In genomic region chr17:59620064-59620359, GRCh38 we compare ENCODE assay signal across 1 cellular context.
TF ChIP-seq lines count a peak whose summit lies in the region.

No MANE protein-coding gene starts in this region.

TF ChIP-seq in GM12878, 131 proteins besides CTCF, POLR2A, EP300 and RAD21:
- TF ChIP-seq HSF1 (IDR thresholded peaks at IDR 0.05; ENCODE audit: low read depth, low read length) (no peak), IKZF2 (IDR thresholded peaks at IDR 0.05) (no peak), HDGF (IDR thresholded peaks at IDR 0.05) (0 out of 2 replicates have a peak, but pooled peaks have one; percentile 24), NKRF (conservative IDR thresholded peaks at IDR 0.05) (no peak), POU2F2 (IDR thresholded peaks at IDR 0.05; ENCODE audit: borderline replicate concordance, low read depth, low read length) (no peak), NBN (IDR thresholded peaks at IDR 0.05) (no peak), SKIL (IDR thresholded peaks at IDR 0.05; ENCODE audit: low read depth, poor library complexity, severe bottlenecking) (no peak), STAT3 (IDR thresholded peaks at IDR 0.05; ENCODE audit: low read depth, low read length) (no peak), EZH2 (IDR thresholded peaks at IDR 0.05; ENCODE audit: borderline replicate concordance, control insufficient read depth, low read depth, low read length) (no peak), ASH2L (IDR thresholded peaks at IDR 0.05; ENCODE audit: borderline replicate concordance, low read depth) (no peak), MTA2 (IDR thresholded peaks at IDR 0.05; ENCODE audit: low read depth) (no peak), GABPA (IDR thresholded peaks at IDR 0.05; ENCODE audit: low read depth) (no peak), PKNOX1 (IDR thresholded peaks at IDR 0.05) (no peak), SUPT20H (IDR thresholded peaks at IDR 0.05; ENCODE audit: borderline replicate concordance, control insufficient read depth, low read depth, low read length) (no peak), JUND (IDR thresholded peaks at IDR 0.05; ENCODE audit: low read depth, low read length) (no peak), SMAD5 (IDR thresholded peaks at IDR 0.05; ENCODE audit: low read depth) (peak; percentile 15; the same call in 1 of the 2 replicates), CHD2 (IDR thresholded peaks at IDR 0.05; ENCODE audit: borderline replicate concordance, low read depth, low read length) (no peak), SIN3A (IDR thresholded peaks at IDR 0.05; ENCODE audit: low read depth, low read length) (0 out of 2 replicates have a peak, but pooled peaks have one; percentile 9), CREM (IDR thresholded peaks at IDR 0.05; ENCODE audit: low read depth) (no peak), SP1 (IDR thresholded peaks at IDR 0.05; ENCODE audit: low read depth, low read length) (no peak)
TF ChIP-seq in GM12878: peak in this region for 3.
